16 cellular contexts compared by ENCODE assay signal in genomic region chr1:212110617-212111016, GRCh38.
DNase-seq lines count a peak whose midpoint lies in the region; ATAC-seq, FAIRE-seq and TF ChIP-seq lines count a peak whose summit lies in the region.
"Had no signal": no experiment of that assay in that cellular context is flagged by ENCODE, and none has a peak within 500 bp of the region (broad histone marks: within the 10 kb centered on the region; RNA-seq: fewer than 3 reads in every experiment).

No MANE protein-coding gene starts in this region.

- no peak for FAIRE-seq in A549 (lab: Jason Lieb, UNC)

- H3K4me3 ChIP-seq in A549 = no peak overlapping the region
- H3K4me3 ChIP-seq in HUES6 (ENCODE audit: low read depth, low read length) = no peak overlapping the region
- no peak overlapping the region for H3K4me3 ChIP-seq in choroid plexus epithelial cell (ENCODE audit: low read depth, low read length)
- H3K4me3 ChIP-seq in left ventricle myocardium inferior = no peak overlapping the region
- H3K4me3 ChIP-seq in H7 (ENCODE audit: insufficient read depth, low read depth, low read length) = no peak overlapping the region
- H3K4me3 ChIP-seq: upper lobe of left lung had no signal

- no peak overlapping the region for H3K4me2 ChIP-seq in A549

- H3K4me1 ChIP-seq in A549 = no peaks in the 10 kb centered on the region
- H3K4me1 ChIP-seq in HUES6 (ENCODE audit: control insufficient read depth, insufficient read depth, low read length) = peaks cover 21% of the 10 kb centered on the region
- H3K4me1 ChIP-seq in left ventricle myocardium inferior = peaks cover 53% of the 10 kb centered on the region

- intact Hi-C loops in left ventricle myocardium inferior (cut with micrococcal nuclease) = no loop called here
- intact Hi-C loops in left colon (cut with DNase I, micrococcal nuclease) = no loop called here

- no peak overlapping the region for H3K27ac ChIP-seq in A549
- H3K27ac ChIP-seq in HUES6 (ENCODE audit: low read depth, low read length) = 0 out of 2 replicates have a peak overlapping the region, but pooled peaks have one; percentile 39
- no peak overlapping the region for H3K27ac ChIP-seq in left ventricle myocardium inferior (replicated peaks)

- H3K9ac ChIP-seq in HUES6 (ENCODE audit: low read length) = no peak overlapping the region

- CTCF ChIA-PET in A549 (lab: Yijun Ruan, JAX) = interaction anchor here (1.1 to 1.8 kb wide), 5 partner anchors 8 to 345 kb away, joined by 3 to 7 read pairs (median 5); no protein-coding TSS in a partner anchor

- TF ChIP-seq EP300 in A549 (IDR thresholded peaks at IDR 0.05) = no peak

- WGBS in A549 (ENCODE audit: missing lambda C conversion rate) = 90% methylated on average over 2 of the region's 2 CpGs

- no peaks in the 10 kb centered on the region for H3K27me3 ChIP-seq in HUES6 (ENCODE audit: control insufficient read depth, insufficient read depth, low read length)
- no peaks in the 10 kb centered on the region for H3K27me3 ChIP-seq in left ventricle myocardium inferior (ENCODE audit: low read depth)
- H3K27me3 ChIP-seq in H7 (ENCODE audit: control insufficient read depth, insufficient read depth, low read length) = no peaks in the 10 kb centered on the region
- H3K27me3 ChIP-seq: upper lobe of left lung had no signal

- DNase-seq in A549 (ENCODE audit: low read depth in 1 of 2, low spot score in 1 of 2) (no peak), choroid plexus epithelial cell (ENCODE audit: low read depth) (peak; percentile 85), left ventricle myocardium inferior (peak; percentile 24), H7 (no peak), SW480 (ENCODE audit: low spot score) (no peak), left colon (no peak)
- DNase-seq in stimulated activated CD8-positive, alpha-beta memory T cell treated with anti-CD3 and anti-CD28 coated beads, Interleukin-4, amount 100 ng/mL, for 48 hours = no peak
- DNase-seq: activated CD4-positive, alpha-beta T cell treated with anti-CD3 and anti-CD28 coated beads, Interleukin-2, amount 10 ng/mL, durations not matched to agents 7 days and 5 days; activated T-cell treated with anti-CD3 and anti-CD28 coated beads, Interleukin-2, amount 50 U/mL, for 4 hours; AML-193; DMS79; effector memory CD8-positive, alpha-beta T cell; NCI-H1417; upper lobe of left lung had no signal

- 0 out of 2 replicates have a peak, but pooled peaks cover 7% of the 10 kb centered on the region for H3K36me3 ChIP-seq in HUES6 (ENCODE audit: control insufficient read depth, insufficient read depth, low read length)
- H3K36me3 ChIP-seq in left ventricle myocardium inferior = no peaks in the 10 kb centered on the region
- H3K36me3 ChIP-seq in H7 (replicated peaks; ENCODE audit: control insufficient read depth, insufficient read depth, low read length) = no peaks in the 10 kb centered on the region; the same call in 1 of the 2 replicates
- H3K36me3 ChIP-seq: upper lobe of left lung had no signal

- TF ChIP-seq RAD21 in A549 (conservative IDR thresholded peaks at IDR 0.05 in 1 of 2, IDR thresholded peaks at IDR 0.05 in 1 of 2) = no peak

- ATAC-seq in A549 (no peak), left colon (no peak)
- ATAC-seq: activated T-cell treated with anti-CD3 and anti-CD28 coated beads, Interleukin-2, amount 50 U/mL, for 4 hours; effector memory CD8-positive, alpha-beta T cell; Panc1 had no signal

- POLR2A ChIA-PET in A549 (lab: Yijun Ruan, JAX) = no interaction called here

- TF ChIP-seq CTCF in A549 (IDR thresholded peaks at IDR 0.05) (no peak), choroid plexus epithelial cell (conservative IDR thresholded peaks at IDR 0.05; ENCODE audit: low read depth, low read length) (peak; percentile 64), left ventricle myocardium inferior (IDR thresholded peaks at IDR 0.05; ENCODE audit: borderline replicate concordance) (no peak)

- no peak for TF ChIP-seq POLR2A in A549 (IDR thresholded peaks at IDR 0.05; ENCODE audit: low read length)

- H3K9me3 ChIP-seq in A549 (no peaks in the 10 kb centered on the region), HUES6 (ENCODE audit: control insufficient read depth, insufficient read depth, low read depth, low read length) (no peaks in the 10 kb centered on the region), left ventricle myocardium inferior (replicated peaks) (no peaks in the 10 kb centered on the region)
- H3K9me3 ChIP-seq: upper lobe of left lung had no signal

TF ChIP-seq in A549, 52 proteins besides CTCF, POLR2A, EP300 and RAD21:
- TF ChIP-seq RCOR1 (IDR thresholded peaks at IDR 0.05; ENCODE audit: low read depth, low read length) = no peak
- no peak for TF ChIP-seq MAZ (IDR thresholded peaks at IDR 0.05; ENCODE audit: borderline replicate concordance, low read depth, low read length)
- TF ChIP-seq POLR2AphosphoS2 (conservative IDR thresholded peaks at IDR 0.05; ENCODE audit: low read length) = no peak
- TF ChIP-seq CHD4 (IDR thresholded peaks at IDR 0.05; ENCODE audit: borderline replicate concordance) = no peak
- TF ChIP-seq ZSCAN20 (CRISPR knock-in tag; IDR thresholded peaks at IDR 0.05) = no peak
- peak; percentile 30 for TF ChIP-seq MAFK (IDR thresholded peaks at IDR 0.05; ENCODE audit: partially characterized antibody)
- no peak for TF ChIP-seq ESRRA (IDR thresholded peaks at IDR 0.05; ENCODE audit: borderline replicate concordance, low read length)

Comparison
In these comparisons a context has a peak if more than half of its experiments do, and no peak if none do; other contexts are left out.
1. DNase-seq: peak in choroid plexus epithelial cell (single experiment) and left ventricle myocardium inferior (single experiment); none in A549 (0 of 2), H7 (single experiment), SW480 (single experiment), left colon (0 of 2) and stimulated activated CD8-positive, alpha-beta memory T cell treated with anti-CD3 and anti-CD28 coated beads, Interleukin-4, amount 100 ng/mL, for 48 hours (single experiment).